17 cellular contexts compared by ENCODE assay signal in the genomic region with DNA sequence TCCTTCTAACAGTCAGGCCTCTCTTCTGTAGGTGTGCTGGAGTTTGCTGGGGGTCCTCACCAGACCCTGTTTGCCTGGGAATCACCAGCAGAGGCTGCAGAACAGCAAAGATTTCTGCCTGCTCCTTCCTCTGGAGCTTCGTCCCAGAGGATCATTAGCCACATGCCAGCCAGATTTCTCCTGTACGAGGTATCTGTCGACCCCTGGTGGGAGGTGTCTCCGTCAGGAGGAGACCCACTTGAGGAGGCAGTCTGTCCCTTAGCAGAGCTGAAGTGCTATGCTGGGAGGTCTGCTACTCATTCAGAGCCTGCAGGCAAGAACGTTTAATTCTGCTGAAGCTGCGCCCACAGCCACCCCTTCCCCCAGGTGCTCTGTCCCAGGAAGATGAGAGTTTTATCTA.
A peak's percentile ranks its signal among the peaks of the same experiment; 100 is the strongest.
DNase-seq lines count a peak whose midpoint lies in the region; ATAC-seq and TF ChIP-seq lines count a peak whose summit lies in the region.
"Had no signal": no experiment of that assay in that cellular context is flagged by ENCODE, and none has a peak within 500 bp of the region (broad histone marks: within the 10 kb centered on the region; RNA-seq: fewer than 3 reads in every experiment).

No MANE protein-coding gene starts in this region.

- 0 out of 2 replicates have a peak, but pooled peaks have one; percentile 41 for ATAC-seq in WTC11

- intact Hi-C loops in left ventricle myocardium inferior (cut with micrococcal nuclease), result no loop called here
- intact Hi-C loops in esophagus squamous epithelium (cut with DNase I), result no loop called here

- H3K36me3 Mint-ChIP-seq in WTC11, result peaks cover 24% of the 10 kb centered on the region
- H3K36me3 Mint-ChIP-seq in glutamatergic neuron (ENCODE audit: unreplicated experiment), result peaks cover 8% of the 10 kb centered on the region
- H3K36me3 Mint-ChIP-seq: CD4-positive, CD25-positive, alpha-beta regulatory T cell; CD8-positive, alpha-beta memory T cell; IgD-negative memory B cell had no signal

- H3K4me1 Mint-ChIP-seq in WTC11 (no peaks in the 10 kb centered on the region), glutamatergic neuron (ENCODE audit: low read depth, unreplicated experiment) (no peaks in the 10 kb centered on the region)
- H3K4me1 Mint-ChIP-seq: B cell; CD4-positive, CD25-positive, alpha-beta regulatory T cell; CD8-positive, alpha-beta memory T cell; IgD-negative memory B cell had no signal

- CTCF ChIA-PET in WTC11 (lab: Charles Lee), result no interaction called here

- WGBS in esophagus squamous epithelium, 2 donors, result 69 to 79% methylated on average over 2 to 6 of the region's 6 CpGs

- no peak for TF ChIP-seq CTCF in WTC11 (IDR thresholded peaks at IDR 0.05)
- TF ChIP-seq CTCF in glutamatergic neuron (IDR thresholded peaks at IDR 0.05; ENCODE audit: partially characterized antibody, unreplicated experiment), result no peak
- TF ChIP-seq CTCF in left ventricle myocardium inferior (IDR thresholded peaks at IDR 0.05; ENCODE audit: borderline replicate concordance), result no peak
- TF ChIP-seq CTCF in esophagus squamous epithelium (IDR thresholded peaks at IDR 0.05), result no peak

- POLR2A ChIA-PET in WTC11 (lab: Charles Lee), result no interaction called here

- H3K4me3 Mint-ChIP-seq in WTC11, result no peak overlapping the region
- no peak overlapping the region for H3K4me3 Mint-ChIP-seq in glutamatergic neuron (ENCODE audit: unreplicated experiment)
- H3K4me3 Mint-ChIP-seq: B cell; CD4-positive, CD25-positive, alpha-beta regulatory T cell; CD8-positive, alpha-beta memory T cell; IgD-negative memory B cell had no signal

- peaks cover 4% of the 10 kb centered on the region; the same call in 1 of the 2 replicates for H3K27me3 Mint-ChIP-seq in WTC11 (ENCODE audit: low read depth)
- H3K27me3 Mint-ChIP-seq in glutamatergic neuron (ENCODE audit: unreplicated experiment), result no peaks in the 10 kb centered on the region
- H3K27me3 Mint-ChIP-seq: B cell; CD4-positive, CD25-positive, alpha-beta regulatory T cell; IgD-negative memory B cell had no signal

- TF ChIP-seq POLR2A in esophagus squamous epithelium (IDR thresholded peaks at IDR 0.05), result no peak

- DNase-seq in ELF-1 (ENCODE audit: low read depth, low spot score), result peak; percentile 39
- peak; percentile 17 for DNase-seq in WTC11 (ENCODE audit: low spot score)
- no peak for DNase-seq in glutamatergic neuron
- DNase-seq in left ventricle myocardium inferior, result no peak
- DNase-seq in NCI-H524 (lab: John Stamatoyannopoulos, UW), result no peak
- no peak for DNase-seq in esophagus squamous epithelium (lab: John Stamatoyannopoulos, UW)
- DNase-seq: C1 segment of cervical spinal cord; CD4-positive, CD25-positive, alpha-beta regulatory T cell; CD8-positive, alpha-beta memory T cell; COR-L47; DMS 273 treated with DMSO at 0.1 percent for 48 hours; DMS53; DND-41; EL; HCEC 1CT had no signal

- H3K36me3 ChIP-seq in left ventricle myocardium inferior, result no peaks in the 10 kb centered on the region
- H3K36me3 ChIP-seq in esophagus squamous epithelium, result no peaks in the 10 kb centered on the region

- H3K27ac ChIP-seq in left ventricle myocardium inferior (replicated peaks), result no peak overlapping the region
- no peak overlapping the region for H3K27ac ChIP-seq in esophagus squamous epithelium

- H3K9me3 Mint-ChIP-seq in WTC11, result peaks cover 37% of the 10 kb centered on the region
- no peaks in the 10 kb centered on the region for H3K9me3 Mint-ChIP-seq in glutamatergic neuron (ENCODE audit: unreplicated experiment)

- H3K4me1 ChIP-seq in left ventricle myocardium inferior (no peaks in the 10 kb centered on the region), esophagus squamous epithelium (no peaks in the 10 kb centered on the region)

- H3K4me3 ChIP-seq in left ventricle myocardium inferior (no peak overlapping the region), esophagus squamous epithelium (no peak overlapping the region)

- H3K27ac Mint-ChIP-seq in WTC11, result no peak overlapping the region
- H3K27ac Mint-ChIP-seq in glutamatergic neuron (ENCODE audit: unreplicated experiment), result peak overlapping the region; percentile 48
- H3K27ac Mint-ChIP-seq: B cell; CD4-positive, CD25-positive, alpha-beta regulatory T cell; CD8-positive, alpha-beta memory T cell; IgD-negative memory B cell had no signal

- no peaks in the 10 kb centered on the region for H3K27me3 ChIP-seq in left ventricle myocardium inferior (ENCODE audit: low read depth)
- no peaks in the 10 kb centered on the region for H3K27me3 ChIP-seq in esophagus squamous epithelium

- H3K9me3 ChIP-seq in left ventricle myocardium inferior (replicated peaks), result peaks cover 53% of the 10 kb centered on the region
- H3K9me3 ChIP-seq in esophagus squamous epithelium, result peaks cover 0 to 4% (median 0%) of the 10 kb centered on the region in 3 donors

TF ChIP-seq in WTC11, 78 proteins besides CTCF, POLR2A, EP300 and RAD21:
- no peak for TF ChIP-seq ZNF121 (CRISPR knock-in tag; IDR thresholded peaks at IDR 0.05)
- TF ChIP-seq RORB (CRISPR knock-in tag; IDR thresholded peaks at IDR 0.05), result no peak
- TF ChIP-seq OVOL2 (CRISPR knock-in tag; IDR thresholded peaks at IDR 0.05; ENCODE audit: borderline replicate concordance), result no peak
- TF ChIP-seq, protein P1, sequence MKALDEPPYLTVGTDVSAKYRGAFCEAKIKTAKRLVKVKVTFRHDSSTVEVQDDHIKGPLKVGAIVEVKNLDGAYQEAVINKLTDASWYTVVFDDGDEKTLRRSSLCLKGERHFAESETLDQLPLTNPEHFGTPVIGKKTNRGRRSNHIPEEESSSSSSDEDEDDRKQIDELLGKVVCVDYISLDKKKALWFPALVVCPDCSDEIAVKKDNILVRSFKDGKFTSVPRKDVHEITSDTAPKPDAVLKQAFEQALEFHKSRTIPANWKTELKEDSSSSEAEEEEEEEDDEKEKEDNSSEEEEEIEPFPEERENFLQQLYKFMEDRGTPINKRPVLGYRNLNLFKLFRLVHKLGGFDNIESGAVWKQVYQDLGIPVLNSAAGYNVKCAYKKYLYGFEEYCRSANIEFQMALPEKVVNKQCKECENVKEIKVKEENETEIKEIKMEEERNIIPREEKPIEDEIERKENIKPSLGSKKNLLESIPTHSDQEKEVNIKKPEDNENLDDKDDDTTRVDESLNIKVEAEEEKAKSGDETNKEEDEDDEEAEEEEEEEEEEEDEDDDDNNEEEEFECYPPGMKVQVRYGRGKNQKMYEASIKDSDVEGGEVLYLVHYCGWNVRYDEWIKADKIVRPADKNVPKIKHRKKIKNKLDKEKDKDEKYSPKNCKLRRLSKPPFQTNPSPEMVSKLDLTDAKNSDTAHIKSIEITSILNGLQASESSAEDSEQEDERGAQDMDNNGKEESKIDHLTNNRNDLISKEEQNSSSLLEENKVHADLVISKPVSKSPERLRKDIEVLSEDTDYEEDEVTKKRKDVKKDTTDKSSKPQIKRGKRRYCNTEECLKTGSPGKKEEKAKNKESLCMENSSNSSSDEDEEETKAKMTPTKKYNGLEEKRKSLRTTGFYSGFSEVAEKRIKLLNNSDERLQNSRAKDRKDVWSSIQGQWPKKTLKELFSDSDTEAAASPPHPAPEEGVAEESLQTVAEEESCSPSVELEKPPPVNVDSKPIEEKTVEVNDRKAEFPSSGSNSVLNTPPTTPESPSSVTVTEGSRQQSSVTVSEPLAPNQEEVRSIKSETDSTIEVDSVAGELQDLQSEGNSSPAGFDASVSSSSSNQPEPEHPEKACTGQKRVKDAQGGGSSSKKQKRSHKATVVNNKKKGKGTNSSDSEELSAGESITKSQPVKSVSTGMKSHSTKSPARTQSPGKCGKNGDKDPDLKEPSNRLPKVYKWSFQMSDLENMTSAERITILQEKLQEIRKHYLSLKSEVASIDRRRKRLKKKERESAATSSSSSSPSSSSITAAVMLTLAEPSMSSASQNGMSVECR (CRISPR knock-in tag; IDR thresholded peaks at IDR 0.05; ENCODE audit: borderline replicate concordance), result no peak
- TF ChIP-seq ZSCAN18 (CRISPR knock-in tag; IDR thresholded peaks at IDR 0.05), result no peak

Comparison
In these comparisons a context has a peak if more than half of its experiments do, and no peak if none do; other contexts are left out.
1. DNase-seq: peak in ELF-1 (single experiment) and WTC11 (single experiment); none in glutamatergic neuron (single experiment), left ventricle myocardium inferior (single experiment), NCI-H524 (0 of 2) and esophagus squamous epithelium (single experiment).